In the genomic region with DNA sequence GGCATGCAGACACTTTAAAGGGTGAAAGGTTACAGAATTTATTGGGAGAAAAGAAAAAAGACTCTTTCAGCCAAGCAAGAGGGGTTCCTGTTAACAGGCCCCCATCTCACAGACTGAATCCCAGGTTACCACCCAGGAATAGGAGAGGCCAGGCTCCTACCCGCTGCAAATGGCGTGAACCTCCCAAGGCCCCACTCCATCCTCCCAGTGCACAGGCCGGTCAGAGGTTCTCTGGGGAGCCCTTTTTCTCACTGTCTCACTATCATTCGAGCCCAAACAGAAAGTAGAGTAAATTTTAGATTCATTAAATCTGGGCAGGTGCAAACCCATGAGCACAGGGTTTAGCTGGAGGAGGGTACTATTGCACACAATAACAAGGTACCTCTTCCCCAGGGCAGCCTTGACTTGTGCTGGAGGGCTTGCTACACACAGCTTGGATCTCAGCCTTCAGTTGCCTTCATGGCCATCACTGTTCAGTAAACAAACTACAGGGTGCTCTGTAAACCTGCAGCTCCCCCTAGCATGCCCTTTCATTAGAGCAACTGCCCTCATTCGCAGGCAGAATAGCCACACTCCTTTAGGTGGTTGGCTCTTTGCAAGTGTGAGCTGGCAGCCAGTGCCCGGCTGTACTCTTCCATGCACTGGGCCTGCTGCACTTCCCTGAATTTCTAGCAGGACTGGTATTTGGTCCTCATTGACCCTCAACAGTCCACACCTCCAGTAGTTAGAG, we compare ENCODE assay signal across 8 cellular contexts. TPM values are rescaled to one million over a fixed set of nuclear protein-coding genes. Genes with fewer than 3 reads are reported as not detected.
A peak's percentile ranks its signal among the peaks of the same experiment; 100 is the strongest.
DNase-seq lines count a peak whose midpoint lies in the region; ATAC-seq, FAIRE-seq and TF ChIP-seq lines count a peak whose summit lies in the region.

No MANE protein-coding gene starts in this region.

- intact Hi-C loops in thyroid gland (cut with DNase I): no loop called here

- no peaks in the 10 kb centered on the region for H3K9me3 ChIP-seq in parathyroid adenoma (ENCODE audit: control insufficient read depth, low read length)
- no peaks in the 10 kb centered on the region for H3K9me3 ChIP-seq in thyroid gland

- peak; percentile 74 for TF ChIP-seq CTCF in fibroblast of pulmonary artery (IDR thresholded peaks at IDR 0.05; ENCODE audit: low read length, missing control alignments)
- no peak for TF ChIP-seq CTCF in parathyroid adenoma (IDR thresholded peaks at IDR 0.05)
- peak in 1 of 6 experiments; percentile 10 for TF ChIP-seq CTCF in thyroid gland (IDR thresholded peaks at IDR 0.05)

- H3K27ac ChIP-seq in parathyroid adenoma: no peak overlapping the region
- H3K27ac ChIP-seq in thyroid gland: no peak overlapping the region

- no peak overlapping the region for H3K9ac ChIP-seq in parathyroid adenoma

- H3K36me3 ChIP-seq in parathyroid adenoma (ENCODE audit: control insufficient read depth, insufficient read depth, low read length) (no peaks in the 10 kb centered on the region), thyroid gland (no peaks in the 10 kb centered on the region)

- WGBS in thyroid gland, 2 donors: 70 to 73% methylated on average over 6 of the region's 6 CpGs

- H2AFZ ChIP-seq in parathyroid adenoma: peak overlapping the region; percentile 34

- DNase-seq in GDM1 (lab: John Stamatoyannopoulos, UW) (peak; percentile 49), HTR-8/SVneo (ENCODE audit: insufficient read length, low spot score) (peak; percentile 69), RKO (ENCODE audit: low spot score) (peak; percentile 57), fibroblast of pulmonary artery (ENCODE audit: low read depth) (peak; percentile 70), thyroid gland (no peak)

- H3K4me3 ChIP-seq in fibroblast of pulmonary artery (replicated peaks; ENCODE audit: low read depth, low read length): no peak overlapping the region
- no peak overlapping the region for H3K4me3 ChIP-seq in parathyroid adenoma (ENCODE audit: low read depth, low read length)
- H3K4me3 ChIP-seq in thyroid gland (replicated peaks in 1 of 3): no peak overlapping the region

- no peak overlapping the region for H3K4me2 ChIP-seq in parathyroid adenoma (ENCODE audit: low read length)

- no peaks in the 10 kb centered on the region for H3K4me1 ChIP-seq in parathyroid adenoma
- no peaks in the 10 kb centered on the region for H3K4me1 ChIP-seq in thyroid gland

- peak; percentile 83 for FAIRE-seq in HTR-8/SVneo (lab: Jason Lieb, UNC)

- ATAC-seq in GM21447 (IDR thresholded peaks at IDR 0.05; ENCODE audit: unreplicated experiment): peak; percentile 41
- no peak for ATAC-seq in HG03139 (IDR thresholded peaks at IDR 0.05; ENCODE audit: unreplicated experiment)

- H3K79me2 ChIP-seq in parathyroid adenoma: no peaks in the 10 kb centered on the region

- no peak for TF ChIP-seq POLR2A in thyroid gland (IDR thresholded peaks at IDR 0.05)

- no peaks in the 10 kb centered on the region for H3K27me3 ChIP-seq in parathyroid adenoma (ENCODE audit: control insufficient read depth, insufficient read depth, low read length)
- no peaks in the 10 kb centered on the region for H3K27me3 ChIP-seq in thyroid gland

RNA-seq across cellular contexts. Expression of gene PLEK, which starts 7.3 kb away (rescaled TPM):
- 10 to 100 TPM in 2 of 4 donors, 1 to 10 TPM in 2; 3.4 to 12.0 (median 7.9) TPM for total RNA-seq in thyroid gland

RNA-seq across cellular contexts. Expression of gene CNRIP1, which starts 38.0 kb away (rescaled TPM):
- total RNA-seq in thyroid gland: 10 to 100 TPM in 3 of 4 donors, 1 to 10 TPM in 1; 2.5 to 25.7 (median 17.1) TPM

Comparison
In these comparisons a context has a peak if more than half of its experiments do, and no peak if none do; other contexts are left out.
1. DNase-seq: peak in GDM1 (single experiment), HTR-8/SVneo (single experiment), RKO (single experiment) and fibroblast of pulmonary artery (single experiment); none in thyroid gland (0 of 2).